24 cellular contexts compared by ENCODE assay signal in genomic region chr2:25524507-25524906, GRCh38.
DNase-seq lines count a peak whose midpoint lies in the region; ATAC-seq, FAIRE-seq and TF ChIP-seq lines count a peak whose summit lies in the region.
"Had no signal": no experiment of that assay in that cellular context is flagged by ENCODE, and none has a peak within 500 bp of the region (broad histone marks: within the 10 kb centered on the region; RNA-seq: fewer than 3 reads in every experiment).

No MANE protein-coding gene starts in this region.

- CTCF ChIA-PET in GM12878 (lab: Yijun Ruan, JAX) = interaction anchor here (0.8 to 4.1 kb wide), 13 partner anchors 29 to 329 kb away, joined by 3 to 28 read pairs (median 4); partner anchors contain the start of gene DNMT3A

- TF ChIP-seq EP300 in GM12878 (IDR thresholded peaks at IDR 0.05; ENCODE audit: borderline replicate concordance in 1 of 2, control insufficient read depth in 1 of 2, low read depth in 2 of 2, low read length in 2 of 2) = no peak

- 2% methylated on average over 5 of the region's 5 CpGs for WGBS in GM12878 (ENCODE audit: insufficient coverage, insufficient replicate concordance, low lambda C conversion rate, missing lambda C conversion rate)
- 91 to 95% (median 93%) methylated on average over 5 of the region's 5 CpGs for WGBS in adrenal gland, 4 donors

- no peak overlapping the region for H3K27ac ChIP-seq in GM12878 (ENCODE audit: control insufficient read depth, insufficient read depth)
- no peak overlapping the region for H3K27ac ChIP-seq in adrenal gland
- H3K27ac ChIP-seq: epithelial cell of prostate, SK-N-MC had no signal

- intact Hi-C loops in GM12878 (cut with micrococcal nuclease; ENCODE audit: unreplicated experiment) (loop anchor here (5.0 kb wide), 1 partner anchor 33 kb away; no protein-coding TSS in a partner anchor), adrenal gland (cut with DNase I) (loop anchor here (5.0 to 10.0 kb wide), 2 partner anchors 147 to 160 kb away; no protein-coding TSS in a partner anchor)

- FAIRE-seq in GM12878 (lab: Jason Lieb, UNC) = no peak
- no peak for FAIRE-seq in HTR-8/SVneo (lab: Jason Lieb, UNC)
- FAIRE-seq: G401.6, keratinocyte had no signal

- H3K9ac ChIP-seq in GM12878 (ENCODE audit: control insufficient read depth, insufficient read depth, low read length) = no peak overlapping the region

- RAD21 ChIA-PET in GM12878 (lab: Charles Lee; ENCODE audit: unreplicated experiment) = interaction anchor here (0.5 to 4.7 kb wide), 12 partner anchors 31 to 220 kb away, joined by 3 to 35 read pairs (median 4); no protein-coding TSS in a partner anchor

- H3K79me2 ChIP-seq in GM12878 (ENCODE audit: control insufficient read depth, insufficient read depth, low read length) = no peaks in the 10 kb centered on the region

- peaks cover 6% of the 10 kb centered on the region; the same call in 1 of the 2 replicates for H3K4me1 ChIP-seq in GM12878 (ENCODE audit: control insufficient read depth, insufficient read depth, low read length)
- peaks cover 0 to 4% of the 10 kb centered on the region in 2 donors for H3K4me1 ChIP-seq in adrenal gland (replicated peaks in 1 of 2)

- ATAC-seq in HG02798 (IDR thresholded peaks at IDR 0.05; ENCODE audit: poor library complexity, unreplicated experiment) (peak; percentile 28), GM12878 (peak; percentile 81)
- ATAC-seq: activated CD4-positive, alpha-beta T cell treated with anti-CD3 and anti-CD28 coated beads for 36 hours; naive thymus-derived CD4-positive, alpha-beta T cell had no signal

- H2AFZ ChIP-seq in GM12878 (ENCODE audit: control insufficient read depth, low read depth, low read length) = peak overlapping the region; percentile 56

- POLR2A ChIA-PET in GM12878 (lab: Charles Lee) = interaction anchor here (0.6 to 2.0 kb wide), 12 partner anchors 36 to 292 kb away, joined by 3 to 10 read pairs (median 4); no protein-coding TSS in a partner anchor

- no TSS peak for BruUV-seq in GM12878 (replicated peaks; lab: Mats Ljungman, UMichigan)

- SMC1A ChIA-PET in GM12878 (lab: Charles Lee; ENCODE audit: uncharacterized antibody, unreplicated experiment) = interaction anchor here (0.7 to 4.6 kb wide), 16 partner anchors 13 to 358 kb away, joined by 3 to 33 read pairs (median 4); no protein-coding TSS in a partner anchor

- in situ Hi-C loops in GM13977 (cut with MboI; ENCODE audit: low pct_unique_long_range_greater_than_20kb, low sequenced_read_pairs, unreplicated experiment) (no loop called here), GM12878 (cut with MboI) (no loop called here)

- no peak overlapping the region for H3K4me3 ChIP-seq in GM12878
- no peak overlapping the region for H3K4me3 ChIP-seq in adrenal gland
- H3K4me3 ChIP-seq in H7 (ENCODE audit: insufficient read depth, low read depth, low read length) = no peak overlapping the region
- H3K4me3 ChIP-seq: SK-N-MC had no signal

- TF ChIP-seq POLR2A in GM12878 (IDR thresholded peaks at IDR 0.05; ENCODE audit: low read depth, low read length) (no peak), adrenal gland (IDR thresholded peaks at IDR 0.05) (no peak)

- DNase-seq in GM10266 (ENCODE audit: extremely low spot score) = peak; percentile 40
- peak; percentile 50 for DNase-seq in GM13977 (ENCODE audit: low spot score)
- no peak for DNase-seq in GM12878 (ENCODE audit: low read depth, low spot score)
- DNase-seq in NCI-H128 (lab: John Stamatoyannopoulos, UW; ENCODE audit: unreplicated experiment) = no peak
- DNase-seq in adrenal gland = no peak
- no peak for DNase-seq in H7
- DNase-seq in HTR-8/SVneo (ENCODE audit: insufficient read length, low spot score) = no peak
- DNase-seq: activated CD4-positive, alpha-beta T cell treated with anti-CD3 and anti-CD28 coated beads for 36 hours; activated naive CD4-positive, alpha-beta T cell treated with Interleukin-2 at 50 U/mL for 16 hours; activated T-cell treated with anti-CD3 and anti-CD28 coated beads, Interleukin-2, amount 50 U/mL, for 24 hours; amniotic stem cell; Caco-2; effector CD4-positive, alpha-beta T cell; glutamatergic neuron; naive thymus-derived CD4-positive, alpha-beta T cell; NCI-H1092 treated with DMSO at 0.1 percent for 48 hours; NCI-H2029; NCI-H774; stimulated activated naive CD4-positive, alpha-beta T cell treated with Interleukin-2 at 50 U/mL for 16 hours had no signal

- no peak for TF ChIP-seq RAD21 in GM12878 (IDR thresholded peaks at IDR 0.05; ENCODE audit: insufficient read depth, low read depth, low read length)

- TF ChIP-seq CTCF in GM10266 (IDR thresholded peaks at IDR 0.05; ENCODE audit: control insufficient read depth, insufficient read depth, low read depth, missing control alignments) = no peak
- no peak for TF ChIP-seq CTCF in GM13977 (IDR thresholded peaks at IDR 0.05; ENCODE audit: extremely low read depth, insufficient read depth, missing control alignments)
- TF ChIP-seq CTCF in GM12878 (IDR thresholded peaks at IDR 0.05 in 2 of 3, conservative IDR thresholded peaks at IDR 0.05 in 1 of 3; ENCODE audit: control insufficient read depth in 2 of 3, extremely low read depth in 1 of 3, insufficient read depth in 1 of 3, low read depth in 3 of 3, low read length in 3 of 3) = no peak
- TF ChIP-seq CTCF in adrenal gland (IDR thresholded peaks at IDR 0.05) = no peak

- no peak overlapping the region for H3K4me2 ChIP-seq in GM12878 (ENCODE audit: control insufficient read depth, insufficient read depth)

- no peaks in the 10 kb centered on the region for H4K20me1 ChIP-seq in GM12878 (ENCODE audit: control insufficient read depth, insufficient read depth)

- H3K9me3 ChIP-seq in GM12878 (replicated peaks; ENCODE audit: control insufficient read depth, insufficient read depth, low read length) (no peaks in the 10 kb centered on the region; the same call in 2 of the 3 replicates), adrenal gland (replicated peaks in 1 of 3) (no peaks in the 10 kb centered on the region)
- H3K9me3 ChIP-seq: Caco-2 had no signal

- H3K36me3 ChIP-seq in GM12878 (ENCODE audit: control insufficient read depth in 2 of 2, insufficient read depth in 2 of 2, low read length in 1 of 2) = no peaks in the 10 kb centered on the region
- H3K36me3 ChIP-seq in adrenal gland (replicated peaks in 1 of 2) = no peaks in the 10 kb centered on the region
- H3K36me3 ChIP-seq in H7 (replicated peaks; ENCODE audit: control insufficient read depth, insufficient read depth, low read length) = no peaks in the 10 kb centered on the region

- no peaks in the 10 kb centered on the region for H3K27me3 ChIP-seq in GM12878 (replicated peaks in 1 of 2; ENCODE audit: control insufficient read depth in 2 of 2, insufficient read depth in 2 of 2, low read length in 1 of 2)
- no peaks in the 10 kb centered on the region for H3K27me3 ChIP-seq in adrenal gland
- H3K27me3 ChIP-seq in H7 (ENCODE audit: control insufficient read depth, insufficient read depth, low read length) = no peaks in the 10 kb centered on the region

TF ChIP-seq in GM12878, 131 proteins besides CTCF, POLR2A, EP300 and RAD21 (continues in another document):
- TF ChIP-seq NFIC (IDR thresholded peaks at IDR 0.05; ENCODE audit: low read depth, low read length) = peak; percentile 53; the same call in 1 of the 2 replicates
- peak; percentile 59; the same call in 1 of the 2 replicates for TF ChIP-seq IRF4 (IDR thresholded peaks at IDR 0.05; ENCODE audit: low read depth, low read length)
- no peak for TF ChIP-seq SP1 (IDR thresholded peaks at IDR 0.05; ENCODE audit: low read depth, low read length)
- TF ChIP-seq GABPA (IDR thresholded peaks at IDR 0.05; ENCODE audit: low read depth) = no peak
- no peak for TF ChIP-seq MEF2A (IDR thresholded peaks at IDR 0.05; ENCODE audit: insufficient read depth, low read depth, low read length)
- no peak for TF ChIP-seq SMC3 (IDR thresholded peaks at IDR 0.05; ENCODE audit: borderline replicate concordance, low read length)
- TF ChIP-seq HDAC2 (IDR thresholded peaks at IDR 0.05) = no peak
- no peak for TF ChIP-seq SUZ12 (IDR thresholded peaks at IDR 0.05; ENCODE audit: unreplicated experiment)
- no peak for TF ChIP-seq RELA (IDR thresholded peaks at IDR 0.05; ENCODE audit: borderline replicate concordance, partially characterized antibody)
- TF ChIP-seq ZBTB40 (IDR thresholded peaks at IDR 0.05; ENCODE audit: borderline replicate concordance) = no peak
- no peak for TF ChIP-seq SMARCA5 (IDR thresholded peaks at IDR 0.05)
- 0 out of 4 replicates have a peak, but pooled peaks of 1 of the 2 experiments have one; percentile 19 for TF ChIP-seq BHLHE40 (IDR thresholded peaks at IDR 0.05; ENCODE audit: borderline replicate concordance in 1 of 2, low read depth in 2 of 2, low read length in 1 of 2)
- TF ChIP-seq SUPT20H (IDR thresholded peaks at IDR 0.05; ENCODE audit: borderline replicate concordance, control insufficient read depth, low read depth, low read length) = no peak
- TF ChIP-seq PML (IDR thresholded peaks at IDR 0.05; ENCODE audit: low read length) = no peak
- TF ChIP-seq IKZF1 (conservative IDR thresholded peaks at IDR 0.05) = 0 out of 2 replicates have a peak, but pooled peaks have one; percentile 20

Comparison
In these comparisons a context has a peak if more than half of its experiments do, and no peak if none do; other contexts are left out.
1. DNase-seq: peak in GM10266 (single experiment) and GM13977 (single experiment); none in GM12878 (single experiment), NCI-H128 (single experiment), adrenal gland (0 of 7), H7 (single experiment) and HTR-8/SVneo (single experiment).